Comparison of ENCODE assay signal across 1 cellular context in the genomic region with DNA sequence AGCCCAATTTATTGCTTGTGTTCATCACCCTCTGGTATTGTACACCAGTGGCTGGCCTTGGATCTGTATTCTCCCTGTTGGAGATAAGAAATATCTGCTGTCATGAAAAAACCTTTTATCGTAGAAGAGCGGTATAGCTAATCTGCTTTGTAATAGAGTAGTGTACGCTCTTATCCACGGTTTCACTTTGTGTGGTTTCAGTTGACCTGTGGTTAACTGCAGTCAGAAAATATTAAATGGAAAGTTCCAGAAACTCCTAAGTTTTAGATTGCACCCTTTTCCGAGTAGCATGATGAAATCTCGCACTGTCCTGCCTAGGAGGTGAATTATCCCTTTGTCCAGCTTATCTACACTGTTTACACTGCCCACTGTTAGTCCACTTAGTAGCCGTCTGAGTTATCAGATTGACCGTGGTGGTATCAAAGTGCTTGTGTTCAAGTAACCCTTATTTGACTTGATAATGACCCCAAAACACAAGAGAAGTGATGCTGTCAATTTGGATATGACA.
TF ChIP-seq lines count a peak whose summit lies in the region.

No MANE protein-coding gene starts in this region.

TF ChIP-seq in HepG2, 621 proteins besides CTCF, POLR2A, EP300 and RAD21 (continued from another document and continues in another):
- TF ChIP-seq, protein P1, sequence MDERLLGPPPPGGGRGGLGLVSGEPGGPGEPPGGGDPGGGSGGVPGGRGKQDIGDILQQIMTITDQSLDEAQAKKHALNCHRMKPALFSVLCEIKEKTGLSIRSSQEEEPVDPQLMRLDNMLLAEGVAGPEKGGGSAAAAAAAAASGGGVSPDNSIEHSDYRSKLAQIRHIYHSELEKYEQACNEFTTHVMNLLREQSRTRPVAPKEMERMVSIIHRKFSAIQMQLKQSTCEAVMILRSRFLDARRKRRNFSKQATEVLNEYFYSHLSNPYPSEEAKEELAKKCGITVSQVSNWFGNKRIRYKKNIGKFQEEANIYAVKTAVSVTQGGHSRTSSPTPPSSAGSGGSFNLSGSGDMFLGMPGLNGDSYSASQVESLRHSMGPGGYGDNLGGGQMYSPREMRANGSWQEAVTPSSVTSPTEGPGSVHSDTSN (CRISPR knock-in tag; IDR thresholded peaks at IDR 0.05): no peak
- no peak for TF ChIP-seq ZZZ3 (CRISPR knock-in tag; IDR thresholded peaks at IDR 0.05; ENCODE audit: borderline replicate concordance)
- TF ChIP-seq, protein P2, sequence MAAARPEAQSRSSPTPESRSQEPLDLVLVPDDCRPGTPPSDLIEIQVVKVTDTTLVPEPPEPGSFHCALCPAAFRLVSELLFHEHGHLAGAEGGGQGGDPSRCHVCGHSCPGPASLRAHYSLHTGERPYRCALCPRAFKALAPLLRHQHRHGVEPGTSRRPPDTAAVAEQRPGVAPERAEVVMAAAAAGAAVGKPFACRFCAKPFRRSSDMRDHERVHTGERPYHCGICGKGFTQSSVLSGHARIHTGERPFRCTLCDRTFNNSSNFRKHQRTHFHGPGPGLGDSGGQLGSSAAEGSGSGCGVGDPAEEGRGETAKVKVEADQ (CRISPR knock-in tag; IDR thresholded peaks at IDR 0.05; ENCODE audit: borderline replicate concordance): no peak
- TF ChIP-seq, protein P3, sequence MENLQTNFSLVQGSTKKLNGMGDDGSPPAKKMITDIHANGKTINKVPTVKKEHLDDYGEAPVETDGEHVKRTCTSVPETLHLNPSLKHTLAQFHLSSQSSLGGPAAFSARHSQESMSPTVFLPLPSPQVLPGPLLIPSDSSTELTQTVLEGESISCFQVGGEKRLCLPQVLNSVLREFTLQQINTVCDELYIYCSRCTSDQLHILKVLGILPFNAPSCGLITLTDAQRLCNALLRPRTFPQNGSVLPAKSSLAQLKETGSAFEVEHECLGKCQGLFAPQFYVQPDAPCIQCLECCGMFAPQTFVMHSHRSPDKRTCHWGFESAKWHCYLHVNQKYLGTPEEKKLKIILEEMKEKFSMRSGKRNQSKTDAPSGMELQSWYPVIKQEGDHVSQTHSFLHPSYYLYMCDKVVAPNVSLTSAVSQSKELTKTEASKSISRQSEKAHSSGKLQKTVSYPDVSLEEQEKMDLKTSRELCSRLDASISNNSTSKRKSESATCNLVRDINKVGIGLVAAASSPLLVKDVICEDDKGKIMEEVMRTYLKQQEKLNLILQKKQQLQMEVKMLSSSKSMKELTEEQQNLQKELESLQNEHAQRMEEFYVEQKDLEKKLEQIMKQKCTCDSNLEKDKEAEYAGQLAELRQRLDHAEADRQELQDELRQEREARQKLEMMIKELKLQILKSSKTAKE (CRISPR knock-in tag; IDR thresholded peaks at IDR 0.05; ENCODE audit: borderline replicate concordance): peak; percentile 73; the same call in 1 of the 2 replicates
- TF ChIP-seq ZNF124 (CRISPR knock-in tag; IDR thresholded peaks at IDR 0.05): 0 out of 2 replicates have a peak, but pooled peaks have one; percentile 35
- TF ChIP-seq ZNF562 (CRISPR knock-in tag; IDR thresholded peaks at IDR 0.05; ENCODE audit: borderline replicate concordance): no peak
- TF ChIP-seq HIVEP1 (CRISPR knock-in tag; IDR thresholded peaks at IDR 0.05): no peak
- TF ChIP-seq ZNF841 (CRISPR knock-in tag; IDR thresholded peaks at IDR 0.05; ENCODE audit: borderline replicate concordance): no peak
- TF ChIP-seq NONO (IDR thresholded peaks at IDR 0.05): no peak
- TF ChIP-seq NONO (CRISPR knock-in tag; conservative IDR thresholded peaks at IDR 0.05): 0 out of 2 replicates have a peak, but pooled peaks have one; percentile 30
- 0 out of 2 replicates have a peak, but pooled peaks have one; percentile 30 for TF ChIP-seq THAP11 (CRISPR knock-in tag; IDR thresholded peaks at IDR 0.05)
- TF ChIP-seq, protein P4, sequence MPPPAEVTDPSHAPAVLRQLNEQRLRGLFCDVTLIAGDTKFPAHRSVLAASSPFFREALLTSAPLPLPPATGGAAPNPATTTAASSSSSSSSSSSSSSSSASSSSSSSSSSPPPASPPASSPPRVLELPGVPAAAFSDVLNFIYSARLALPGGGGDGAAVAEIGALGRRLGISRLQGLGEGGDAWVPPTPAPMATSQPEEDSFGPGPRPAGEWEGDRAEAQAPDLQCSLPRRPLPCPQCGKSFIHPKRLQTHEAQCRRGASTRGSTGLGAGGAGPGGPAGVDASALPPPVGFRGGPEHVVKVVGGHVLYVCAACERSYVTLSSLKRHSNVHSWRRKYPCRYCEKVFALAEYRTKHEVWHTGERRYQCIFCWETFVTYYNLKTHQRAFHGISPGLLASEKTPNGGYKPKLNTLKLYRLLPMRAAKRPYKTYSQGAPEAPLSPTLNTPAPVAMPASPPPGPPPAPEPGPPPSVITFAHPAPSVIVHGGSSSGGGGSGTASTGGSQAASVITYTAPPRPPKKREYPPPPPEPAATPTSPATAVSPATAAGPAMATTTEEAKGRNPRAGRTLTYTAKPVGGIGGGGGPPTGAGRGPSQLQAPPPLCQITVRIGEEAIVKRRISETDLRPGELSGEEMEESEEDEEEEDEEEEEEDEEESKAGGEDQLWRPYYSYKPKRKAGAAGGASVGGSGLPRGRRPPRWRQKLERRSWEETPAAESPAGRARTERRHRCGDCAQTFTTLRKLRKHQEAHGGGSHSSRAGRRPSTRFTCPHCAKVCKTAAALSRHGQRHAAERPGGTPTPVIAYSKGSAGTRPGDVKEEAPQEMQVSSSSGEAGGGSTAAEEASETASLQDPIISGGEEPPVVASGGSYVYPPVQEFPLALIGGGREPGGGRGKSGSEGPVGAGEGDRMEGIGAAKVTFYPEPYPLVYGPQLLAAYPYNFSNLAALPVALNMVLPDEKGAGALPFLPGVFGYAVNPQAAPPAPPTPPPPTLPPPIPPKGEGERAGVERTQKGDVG (CRISPR knock-in tag; IDR thresholded peaks at IDR 0.05; ENCODE audit: borderline replicate concordance): no peak
- no peak for TF ChIP-seq ZNF30 (CRISPR knock-in tag; IDR thresholded peaks at IDR 0.05)
- TF ChIP-seq SETDB1 (CRISPR knock-in tag; IDR thresholded peaks at IDR 0.05; ENCODE audit: borderline replicate concordance): no peak
- no peak for TF ChIP-seq BRCA1 (CRISPR knock-in tag; IDR thresholded peaks at IDR 0.05)
- TF ChIP-seq ZNF546 (CRISPR knock-in tag; conservative IDR thresholded peaks at IDR 0.05): no peak
- TF ChIP-seq ZNF260 (CRISPR knock-in tag; IDR thresholded peaks at IDR 0.05; ENCODE audit: borderline replicate concordance, low read depth): no peak
- TF ChIP-seq HOXA3 (CRISPR knock-in tag; IDR thresholded peaks at IDR 0.05): peak; percentile 51; the same call in 1 of the 2 replicates
- TF ChIP-seq TBX3 (IDR thresholded peaks at IDR 0.05; ENCODE audit: borderline replicate concordance): peak; percentile 56; the same call in 1 of the 2 replicates
- TF ChIP-seq, protein P5, sequence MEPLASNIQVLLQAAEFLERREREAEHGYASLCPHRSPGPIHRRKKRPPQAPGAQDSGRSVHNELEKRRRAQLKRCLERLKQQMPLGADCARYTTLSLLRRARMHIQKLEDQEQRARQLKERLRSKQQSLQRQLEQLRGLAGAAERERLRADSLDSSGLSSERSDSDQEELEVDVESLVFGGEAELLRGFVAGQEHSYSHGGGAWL (CRISPR knock-in tag; IDR thresholded peaks at IDR 0.05): no peak
- no peak for TF ChIP-seq ZNF446 (CRISPR knock-in tag; IDR thresholded peaks at IDR 0.05)
- TF ChIP-seq, protein P6, sequence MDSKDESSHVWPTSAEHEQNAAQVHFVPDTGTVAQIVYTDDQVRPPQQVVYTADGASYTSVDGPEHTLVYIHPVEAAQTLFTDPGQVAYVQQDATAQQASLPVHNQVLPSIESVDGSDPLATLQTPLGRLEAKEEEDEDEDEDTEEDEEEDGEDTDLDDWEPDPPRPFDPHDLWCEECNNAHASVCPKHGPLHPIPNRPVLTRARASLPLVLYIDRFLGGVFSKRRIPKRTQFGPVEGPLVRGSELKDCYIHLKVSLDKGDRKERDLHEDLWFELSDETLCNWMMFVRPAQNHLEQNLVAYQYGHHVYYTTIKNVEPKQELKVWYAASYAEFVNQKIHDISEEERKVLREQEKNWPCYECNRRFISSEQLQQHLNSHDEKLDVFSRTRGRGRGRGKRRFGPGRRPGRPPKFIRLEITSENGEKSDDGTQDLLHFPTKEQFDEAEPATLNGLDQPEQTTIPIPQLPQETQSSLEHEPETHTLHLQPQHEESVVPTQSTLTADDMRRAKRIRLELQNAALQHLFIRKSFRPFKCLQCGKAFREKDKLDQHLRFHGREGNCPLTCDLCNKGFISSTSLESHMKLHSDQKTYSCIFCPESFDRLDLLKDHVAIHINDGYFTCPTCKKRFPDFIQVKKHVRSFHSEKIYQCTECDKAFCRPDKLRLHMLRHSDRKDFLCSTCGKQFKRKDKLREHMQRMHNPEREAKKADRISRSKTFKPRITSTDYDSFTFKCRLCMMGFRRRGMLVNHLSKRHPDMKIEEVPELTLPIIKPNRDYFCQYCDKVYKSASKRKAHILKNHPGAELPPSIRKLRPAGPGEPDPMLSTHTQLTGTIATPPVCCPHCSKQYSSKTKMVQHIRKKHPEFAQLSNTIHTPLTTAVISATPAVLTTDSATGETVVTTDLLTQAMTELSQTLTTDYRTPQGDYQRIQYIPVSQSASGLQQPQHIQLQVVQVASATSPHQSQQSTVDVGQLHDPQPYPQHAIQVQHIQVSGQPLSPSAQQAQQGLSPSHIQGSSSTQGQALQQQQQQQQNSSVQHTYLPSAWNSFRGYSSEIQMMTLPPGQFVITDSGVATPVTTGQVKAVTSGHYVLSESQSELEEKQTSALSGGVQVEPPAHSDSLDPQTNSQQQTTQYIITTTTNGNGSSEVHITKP (CRISPR knock-in tag; IDR thresholded peaks at IDR 0.05; ENCODE audit: low read depth): 0 out of 2 replicates have a peak, but pooled peaks have one; percentile 21
- TF ChIP-seq, protein P7, sequence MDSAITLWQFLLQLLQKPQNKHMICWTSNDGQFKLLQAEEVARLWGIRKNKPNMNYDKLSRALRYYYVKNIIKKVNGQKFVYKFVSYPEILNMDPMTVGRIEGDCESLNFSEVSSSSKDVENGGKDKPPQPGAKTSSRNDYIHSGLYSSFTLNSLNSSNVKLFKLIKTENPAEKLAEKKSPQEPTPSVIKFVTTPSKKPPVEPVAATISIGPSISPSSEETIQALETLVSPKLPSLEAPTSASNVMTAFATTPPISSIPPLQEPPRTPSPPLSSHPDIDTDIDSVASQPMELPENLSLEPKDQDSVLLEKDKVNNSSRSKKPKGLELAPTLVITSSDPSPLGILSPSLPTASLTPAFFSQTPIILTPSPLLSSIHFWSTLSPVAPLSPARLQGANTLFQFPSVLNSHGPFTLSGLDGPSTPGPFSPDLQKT (CRISPR knock-in tag; IDR thresholded peaks at IDR 0.05; ENCODE audit: borderline replicate concordance): no peak
- no peak for TF ChIP-seq ZSCAN21 (CRISPR knock-in tag; IDR thresholded peaks at IDR 0.05; ENCODE audit: borderline replicate concordance)
- TF ChIP-seq, protein P8, sequence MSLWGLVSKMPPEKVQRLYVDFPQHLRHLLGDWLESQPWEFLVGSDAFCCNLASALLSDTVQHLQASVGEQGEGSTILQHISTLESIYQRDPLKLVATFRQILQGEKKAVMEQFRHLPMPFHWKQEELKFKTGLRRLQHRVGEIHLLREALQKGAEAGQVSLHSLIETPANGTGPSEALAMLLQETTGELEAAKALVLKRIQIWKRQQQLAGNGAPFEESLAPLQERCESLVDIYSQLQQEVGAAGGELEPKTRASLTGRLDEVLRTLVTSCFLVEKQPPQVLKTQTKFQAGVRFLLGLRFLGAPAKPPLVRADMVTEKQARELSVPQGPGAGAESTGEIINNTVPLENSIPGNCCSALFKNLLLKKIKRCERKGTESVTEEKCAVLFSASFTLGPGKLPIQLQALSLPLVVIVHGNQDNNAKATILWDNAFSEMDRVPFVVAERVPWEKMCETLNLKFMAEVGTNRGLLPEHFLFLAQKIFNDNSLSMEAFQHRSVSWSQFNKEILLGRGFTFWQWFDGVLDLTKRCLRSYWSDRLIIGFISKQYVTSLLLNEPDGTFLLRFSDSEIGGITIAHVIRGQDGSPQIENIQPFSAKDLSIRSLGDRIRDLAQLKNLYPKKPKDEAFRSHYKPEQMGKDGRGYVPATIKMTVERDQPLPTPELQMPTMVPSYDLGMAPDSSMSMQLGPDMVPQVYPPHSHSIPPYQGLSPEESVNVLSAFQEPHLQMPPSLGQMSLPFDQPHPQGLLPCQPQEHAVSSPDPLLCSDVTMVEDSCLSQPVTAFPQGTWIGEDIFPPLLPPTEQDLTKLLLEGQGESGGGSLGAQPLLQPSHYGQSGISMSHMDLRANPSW (CRISPR knock-in tag; IDR thresholded peaks at IDR 0.05; ENCODE audit: borderline replicate concordance): no peak
- 0 out of 2 replicates have a peak, but pooled peaks have one; percentile 36 for TF ChIP-seq RBFOX2 (IDR thresholded peaks at IDR 0.05; ENCODE audit: low read depth, low read length)
- TF ChIP-seq, protein P9, sequence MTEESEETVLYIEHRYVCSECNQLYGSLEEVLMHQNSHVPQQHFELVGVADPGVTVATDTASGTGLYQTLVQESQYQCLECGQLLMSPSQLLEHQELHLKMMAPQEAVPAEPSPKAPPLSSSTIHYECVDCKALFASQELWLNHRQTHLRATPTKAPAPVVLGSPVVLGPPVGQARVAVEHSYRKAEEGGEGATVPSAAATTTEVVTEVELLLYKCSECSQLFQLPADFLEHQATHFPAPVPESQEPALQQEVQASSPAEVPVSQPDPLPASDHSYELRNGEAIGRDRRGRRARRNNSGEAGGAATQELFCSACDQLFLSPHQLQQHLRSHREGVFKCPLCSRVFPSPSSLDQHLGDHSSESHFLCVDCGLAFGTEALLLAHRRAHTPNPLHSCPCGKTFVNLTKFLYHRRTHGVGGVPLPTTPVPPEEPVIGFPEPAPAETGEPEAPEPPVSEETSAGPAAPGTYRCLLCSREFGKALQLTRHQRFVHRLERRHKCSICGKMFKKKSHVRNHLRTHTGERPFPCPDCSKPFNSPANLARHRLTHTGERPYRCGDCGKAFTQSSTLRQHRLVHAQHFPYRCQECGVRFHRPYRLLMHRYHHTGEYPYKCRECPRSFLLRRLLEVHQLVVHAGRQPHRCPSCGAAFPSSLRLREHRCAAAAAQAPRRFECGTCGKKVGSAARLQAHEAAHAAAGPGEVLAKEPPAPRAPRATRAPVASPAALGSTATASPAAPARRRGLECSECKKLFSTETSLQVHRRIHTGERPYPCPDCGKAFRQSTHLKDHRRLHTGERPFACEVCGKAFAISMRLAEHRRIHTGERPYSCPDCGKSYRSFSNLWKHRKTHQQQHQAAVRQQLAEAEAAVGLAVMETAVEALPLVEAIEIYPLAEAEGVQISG (CRISPR knock-in tag; IDR thresholded peaks at IDR 0.05): no peak
- peak; percentile 94 for TF ChIP-seq ISL2 (CRISPR knock-in tag; IDR thresholded peaks at IDR 0.05)
- TF ChIP-seq LCORL (IDR thresholded peaks at IDR 0.05): no peak
- peak; percentile 60; the same call in 1 of the 2 replicates for TF ChIP-seq LCORL (CRISPR knock-in tag; IDR thresholded peaks at IDR 0.05)
- peak; percentile 65; the same call in 1 of the 2 replicates for TF ChIP-seq HDAC2 (CRISPR knock-in tag; IDR thresholded peaks at IDR 0.05)
- TF ChIP-seq, protein P10, sequence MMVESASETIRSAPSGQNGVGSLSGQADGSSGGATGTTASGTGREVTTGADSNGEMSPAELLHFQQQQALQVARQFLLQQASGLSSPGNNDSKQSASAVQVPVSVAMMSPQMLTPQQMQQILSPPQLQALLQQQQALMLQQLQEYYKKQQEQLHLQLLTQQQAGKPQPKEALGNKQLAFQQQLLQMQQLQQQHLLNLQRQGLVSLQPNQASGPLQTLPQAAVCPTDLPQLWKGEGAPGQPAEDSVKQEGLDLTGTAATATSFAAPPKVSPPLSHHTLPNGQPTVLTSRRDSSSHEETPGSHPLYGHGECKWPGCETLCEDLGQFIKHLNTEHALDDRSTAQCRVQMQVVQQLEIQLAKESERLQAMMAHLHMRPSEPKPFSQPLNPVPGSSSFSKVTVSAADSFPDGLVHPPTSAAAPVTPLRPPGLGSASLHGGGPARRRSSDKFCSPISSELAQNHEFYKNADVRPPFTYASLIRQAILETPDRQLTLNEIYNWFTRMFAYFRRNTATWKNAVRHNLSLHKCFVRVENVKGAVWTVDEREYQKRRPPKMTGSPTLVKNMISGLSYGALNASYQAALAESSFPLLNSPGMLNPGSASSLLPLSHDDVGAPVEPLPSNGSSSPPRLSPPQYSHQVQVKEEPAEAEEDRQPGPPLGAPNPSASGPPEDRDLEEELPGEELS (CRISPR knock-in tag; IDR thresholded peaks at IDR 0.05): peak; percentile 85
- TF ChIP-seq KDM1A (CRISPR knock-in tag; IDR thresholded peaks at IDR 0.05): no peak
- peak; percentile 98 for TF ChIP-seq GATA4 (IDR thresholded peaks at IDR 0.05; ENCODE audit: borderline replicate concordance, low read depth)
- no peak for TF ChIP-seq ZMYM2 (CRISPR knock-in tag; IDR thresholded peaks at IDR 0.05)
